In the genomic region with DNA sequence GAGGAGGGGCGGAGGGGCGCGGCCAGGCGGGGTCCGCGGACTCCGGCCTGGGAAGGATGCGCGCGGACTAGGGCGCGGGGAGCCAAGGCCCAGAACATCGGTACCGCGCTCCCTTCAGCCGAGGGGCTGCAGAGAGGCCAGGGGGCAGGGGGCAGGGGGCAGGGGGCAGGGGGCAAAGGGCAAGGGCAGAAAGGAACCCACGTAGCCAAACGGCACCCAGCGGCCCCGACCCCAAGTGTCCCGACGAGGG, we compare ENCODE assay signal across 7 cellular contexts. TPM values are rescaled to one million over a fixed set of nuclear protein-coding genes. Genes with fewer than 3 reads are reported as not detected.
DNase-seq lines count a peak whose midpoint lies in the region; ATAC-seq and TF ChIP-seq lines count a peak whose summit lies in the region.

No MANE protein-coding gene starts in this region.

- peak overlapping the region; percentile 50 for H3K4me3 ChIP-seq in NT2/D1 (ENCODE audit: insufficient read length, low read depth)
- peak overlapping the region; percentile 61 to 98 (median 90) for H3K4me3 ChIP-seq in dorsolateral prefrontal cortex
- H3K4me3 ChIP-seq in mucosa of stomach (ENCODE audit: low read length): no peak overlapping the region

- peaks cover 14% of the 10 kb centered on the region for H3K23me2 ChIP-seq in H9 (ENCODE audit: insufficient read length, low read depth, low read length, poor library complexity, severe bottlenecking)

- no peaks in the 10 kb centered on the region for H4K20me1 ChIP-seq in H9 (ENCODE audit: control insufficient read depth, insufficient read depth, insufficient read length)

- H3K27ac Mint-ChIP-seq in H9: no peak overlapping the region

- no peak overlapping the region for H3K23ac ChIP-seq in H9 (ENCODE audit: insufficient read length, low read depth, low read length)

- H2BK120ac ChIP-seq in H9 (ENCODE audit: low read depth, low read length, poor library complexity, severe bottlenecking): no peak overlapping the region

- DNase-seq in GM13976 (ENCODE audit: low spot score) (peak; percentile 80), H9 (no peak), NT2/D1 (ENCODE audit: low read depth, low spot score) (no peak), dorsolateral prefrontal cortex (no peak), CD1c-positive myeloid dendritic cell (ENCODE audit: extremely low spot score) (no peak)

- H4K91ac ChIP-seq in H9 (ENCODE audit: insufficient read length, low read depth, low read length): no peak overlapping the region

- H3K36me3 Mint-ChIP-seq in H9 (ENCODE audit: insufficient read depth in 1 of 3, low read depth in 3 of 3): peaks cover 0 to 3% (median 3%) of the 10 kb centered on the region in 3 experiments; a peak in 2 of 7 replicates

- H3K4me3 Mint-ChIP-seq in H9: peak overlapping the region; percentile 75 to 93; a peak in 4 of 5 replicates

- no peaks in the 10 kb centered on the region for H3K36me3 ChIP-seq in NT2/D1 (ENCODE audit: insufficient read depth, insufficient read length, low read length)
- no peaks in the 10 kb centered on the region for H3K36me3 ChIP-seq in mucosa of stomach (ENCODE audit: control insufficient read depth, insufficient read depth, low read length)

- H3K9ac ChIP-seq in H9 (ENCODE audit: extremely low read depth, insufficient read length, low read length) (no peak overlapping the region), NT2/D1 (ENCODE audit: insufficient read length, low read depth) (peak overlapping the region; percentile 70), mucosa of stomach (ENCODE audit: low read length) (peak overlapping the region; percentile 65)

- H2BK5ac ChIP-seq in H9 (ENCODE audit: insufficient read length, low read length): no peak overlapping the region

- H3K9me3 ChIP-seq in H9 (ENCODE audit: control insufficient read depth, low read depth, low read length) (no peaks in the 10 kb centered on the region), NT2/D1 (ENCODE audit: insufficient read depth, low read length) (no peaks in the 10 kb centered on the region), mucosa of stomach (ENCODE audit: control insufficient read depth, low read length) (no peaks in the 10 kb centered on the region)

- intact Hi-C loops in dorsolateral prefrontal cortex (cut with DNase I): loop anchor here (2.0 to 10.0 kb wide), 2 partner anchors 207 to 213 kb away; a partner anchor contains a TSS

- ATAC-seq in HG03039 (IDR thresholded peaks at IDR 0.05; ENCODE audit: unreplicated experiment): no peak

- H3K27ac ChIP-seq in H9 (ENCODE audit: insufficient read length, low read depth, low read length): no peak overlapping the region
- H3K27ac ChIP-seq in dorsolateral prefrontal cortex: peak overlapping the region in 54 of 59 donors; percentile 51 to 93 (median 86)

- no peak overlapping the region for H4K5ac ChIP-seq in H9 (ENCODE audit: insufficient read length, low read depth, low read length)

- no peak overlapping the region for H2BK20ac ChIP-seq in H9 (ENCODE audit: low read depth, low read length, poor library complexity, severe bottlenecking)

- H3K14ac ChIP-seq in H9 (ENCODE audit: insufficient read depth, low read length): no peak overlapping the region

- peaks cover 22 to 29% of the 10 kb centered on the region in 2 experiments for H3K4me1 Mint-ChIP-seq in H9

- no peak overlapping the region for H3K56ac ChIP-seq in H9 (ENCODE audit: insufficient read length, low read depth, low read length)

- H2BK12ac ChIP-seq in H9 (ENCODE audit: insufficient read length, low read depth, low read length): no peak overlapping the region

- H3K4ac ChIP-seq in H9 (ENCODE audit: low read depth, low read length): no peak overlapping the region

- H3K27me3 Mint-ChIP-seq in H9 (ENCODE audit: low read depth): peaks cover 38% of the 10 kb centered on the region

- no peaks in the 10 kb centered on the region for H3K9me3 Mint-ChIP-seq in H9

- H2AFZ ChIP-seq in H9 (ENCODE audit: low read length): no peak overlapping the region

- H3K4me1 ChIP-seq in H9 (ENCODE audit: insufficient read depth, low read length) (no peaks in the 10 kb centered on the region), NT2/D1 (ENCODE audit: insufficient read depth, insufficient read length) (no peaks in the 10 kb centered on the region), mucosa of stomach (ENCODE audit: control insufficient read depth, insufficient read depth, low read length) (no peaks in the 10 kb centered on the region)

- H3K27me3 ChIP-seq in H9 (ENCODE audit: insufficient read depth, low read length): no peaks in the 10 kb centered on the region; the same call in 1 of the 2 replicates
- no peaks in the 10 kb centered on the region for H3K27me3 ChIP-seq in NT2/D1 (ENCODE audit: insufficient read depth, insufficient read length)
- H3K27me3 ChIP-seq in dorsolateral prefrontal cortex: no peaks in the 10 kb centered on the region
- H3K27me3 ChIP-seq in mucosa of stomach (ENCODE audit: control insufficient read depth, insufficient read depth, low read length): peaks cover 13% of the 10 kb centered on the region

- in situ Hi-C loops in GM13976 (cut with MboI; ENCODE audit: low sequenced_read_pairs, unreplicated experiment): no loop called here

- no peak overlapping the region for H3K18ac ChIP-seq in H9 (ENCODE audit: insufficient read length, low read depth, low read length)

- no peak overlapping the region for H2BK15ac ChIP-seq in H9 (ENCODE audit: low read depth, low read length)

- WGBS in H9 (ENCODE audit: extremely low coverage, insufficient read length, low lambda C conversion rate): no CpG with 5 or more reads among the region's 22 CpGs

- 0 out of 2 replicates have a peak, but pooled peaks cover 2% of the 10 kb centered on the region for H3K79me2 ChIP-seq in H9 (ENCODE audit: insufficient read depth, low read length)

- no peak overlapping the region for H3T11ph ChIP-seq in H9 (ENCODE audit: low read length)

- peak overlapping the region; percentile 56 for H3K4me2 ChIP-seq in H9 (ENCODE audit: insufficient read depth, insufficient read length, low read length)

- no peak overlapping the region for H4K8ac ChIP-seq in H9 (replicated peaks; ENCODE audit: insufficient read length, low read depth, low read length)

- no peak overlapping the region for H2AK5ac ChIP-seq in H9 (ENCODE audit: insufficient read length, low read length)

- no peak for TF ChIP-seq CTCF in GM13976 (IDR thresholded peaks at IDR 0.05; ENCODE audit: borderline replicate concordance, control extremely low read depth, extremely low read depth, insufficient read depth, missing control alignments)
- no peak for TF ChIP-seq CTCF in H9 (conservative IDR thresholded peaks at IDR 0.05)
- peak in 1 of 56 donors; percentile 9 for TF ChIP-seq CTCF in dorsolateral prefrontal cortex (IDR thresholded peaks at IDR 0.05 in 54 of 56, conservative IDR thresholded peaks at IDR 0.05 in 2 of 56; ENCODE audit: low read depth in 1 of 56, partially characterized antibody in 56 of 56)

- H3K79me1 ChIP-seq in H9 (ENCODE audit: insufficient read depth, low read depth, low read length, poor library complexity, severe bottlenecking): no peaks in the 10 kb centered on the region

RNA-seq across cellular contexts. Expression of a gene that starts 0.5 kb away (rescaled TPM):
- total RNA-seq in H9 (2021) (14.3 and 17.6 TPM in 2 replicates), dorsolateral prefrontal cortex (10 to 100 TPM; 19.7 to 55.4 (median 34.0) TPM)

RNA-seq across cellular contexts. Expression of a gene that starts 54.0 kb away (rescaled TPM):
- total RNA-seq in H9 (2021) (7.8 and 8.3 TPM in 2 replicates), dorsolateral prefrontal cortex (100 to 1,000 TPM in 119 of 120 experiments, 10 to 100 TPM in 1; 82.3 to 377 (median 285) TPM)
